In genomic region chr12:23493690-23494101, GRCh38 we compare ENCODE assay signal across 26 cellular contexts.
DNase-seq lines count a peak whose midpoint lies in the region; ATAC-seq and TF ChIP-seq lines count a peak whose summit lies in the region.
"Had no signal": no experiment of that assay in that cellular context is flagged by ENCODE, and none has a peak within 500 bp of the region (broad histone marks: within the 10 kb centered on the region; RNA-seq: fewer than 3 reads in every experiment).

No MANE protein-coding gene starts in this region.

- no peaks in the 10 kb centered on the region for H3K27me3 ChIP-seq in liver (ENCODE audit: control insufficient read depth in 4 of 4, insufficient read depth in 4 of 4, low read length in 3 of 4)
- H3K27me3 ChIP-seq: SJCRH30 had no signal

- no peak overlapping the region for H3K27ac ChIP-seq in liver (ENCODE audit: low read depth in 1 of 2, low read length in 2 of 2)
- H3K27ac ChIP-seq: GM23248, SJCRH30 had no signal

- no peaks in the 10 kb centered on the region for H3K36me3 ChIP-seq in liver (ENCODE audit: control insufficient read depth in 4 of 4, insufficient read depth in 3 of 4, low read depth in 1 of 4, low read length in 3 of 4)
- H3K36me3 ChIP-seq: SJCRH30 had no signal

- H3K4me3 ChIP-seq in liver (ENCODE audit: low read depth in 1 of 3, low read length in 3 of 3) (no peak overlapping the region), retinal pigment epithelial cell (ENCODE audit: low read length) (no peak overlapping the region)
- H3K4me3 ChIP-seq: GM23248, SJCRH30 had no signal

- DNase-seq in DMS53 (lab: John Stamatoyannopoulos, UW), result peak; percentile 64
- no peak for DNase-seq in DMS53 treated with DMSO at 0.1 percent for 48 hours (lab: John Stamatoyannopoulos, UW; ENCODE audit: unreplicated experiment)
- DNase-seq in RKO (ENCODE audit: low spot score), result peak; percentile 0
- DNase-seq in retinal pigment epithelial cell (ENCODE audit: low read depth), result peak; percentile 7
- DNase-seq: 8988T; AML-193; C1 segment of cervical spinal cord; CD8-positive, alpha-beta T cell; DMS79 treated with DMSO at 0.1 percent for 48 hours; GM23248; H9; HFFc6; MM.1S; NCI-H1048; NCI-H1417 treated with DMSO at 0.1 percent for 48 hours; NCI-H187; NCI-H226; NCI-H510A treated with DMSO at 0.1 percent for 48 hours; NCI-H82; SJCRH30; T-helper 1 cell had no signal

- TF ChIP-seq CTCF in liver (IDR thresholded peaks at IDR 0.05; ENCODE audit: low read depth, low read length, missing input control) (no peak), retinal pigment epithelial cell (conservative IDR thresholded peaks at IDR 0.05; ENCODE audit: low read depth, low read length) (no peak)

- H3K4me1 ChIP-seq in liver (ENCODE audit: control insufficient read depth in 4 of 4, insufficient read depth in 4 of 4, low read length in 3 of 4), result peaks cover 0 to 8% (median 0%) of the 10 kb centered on the region in 4 donors
- H3K4me1 ChIP-seq: SJCRH30 had no signal

- WGBS in liver, result 80% methylated on average over 1 of the region's 1 CpG

- ATAC-seq in GM18505 (IDR thresholded peaks at IDR 0.05; ENCODE audit: unreplicated experiment) (no peak), HG02763 (IDR thresholded peaks at IDR 0.05; ENCODE audit: unreplicated experiment) (no peak), HG03571 (IDR thresholded peaks at IDR 0.05; ENCODE audit: unreplicated experiment) (no peak)
- ATAC-seq: CD8-positive, alpha-beta T cell; Panc1 had no signal

- no peak overlapping the region for H3K9ac ChIP-seq in liver (ENCODE audit: low read depth in 1 of 2, low read length in 2 of 2)
- H3K9ac ChIP-seq: GM23248 had no signal

- H3K9me3 ChIP-seq in liver (ENCODE audit: control insufficient read depth in 4 of 4, low read length in 3 of 4), result peaks cover 0 to 2% (median 0%) of the 10 kb centered on the region in 4 donors
- H3K9me3 ChIP-seq: SJCRH30 had no signal

- no peak for TF ChIP-seq POLR2A in GM18505 (IDR thresholded peaks at IDR 0.05; ENCODE audit: borderline replicate concordance, extremely low read depth, insufficient read depth, insufficient read length)

- peak; percentile 15 to 19 for TF ChIP-seq RAD21 in liver (IDR thresholded peaks at IDR 0.05)

TF ChIP-seq in liver, 16 proteins besides CTCF, POLR2A, EP300 and RAD21:
- peak; percentile 88 to 89 for TF ChIP-seq HNF4A (conservative IDR thresholded peaks at IDR 0.05)
- peak; percentile 63 for TF ChIP-seq FOXA1 (IDR thresholded peaks at IDR 0.05)
- peak; percentile 89 for TF ChIP-seq FOXA2 (IDR thresholded peaks at IDR 0.05)
- TF ChIP-seq, protein P1, sequence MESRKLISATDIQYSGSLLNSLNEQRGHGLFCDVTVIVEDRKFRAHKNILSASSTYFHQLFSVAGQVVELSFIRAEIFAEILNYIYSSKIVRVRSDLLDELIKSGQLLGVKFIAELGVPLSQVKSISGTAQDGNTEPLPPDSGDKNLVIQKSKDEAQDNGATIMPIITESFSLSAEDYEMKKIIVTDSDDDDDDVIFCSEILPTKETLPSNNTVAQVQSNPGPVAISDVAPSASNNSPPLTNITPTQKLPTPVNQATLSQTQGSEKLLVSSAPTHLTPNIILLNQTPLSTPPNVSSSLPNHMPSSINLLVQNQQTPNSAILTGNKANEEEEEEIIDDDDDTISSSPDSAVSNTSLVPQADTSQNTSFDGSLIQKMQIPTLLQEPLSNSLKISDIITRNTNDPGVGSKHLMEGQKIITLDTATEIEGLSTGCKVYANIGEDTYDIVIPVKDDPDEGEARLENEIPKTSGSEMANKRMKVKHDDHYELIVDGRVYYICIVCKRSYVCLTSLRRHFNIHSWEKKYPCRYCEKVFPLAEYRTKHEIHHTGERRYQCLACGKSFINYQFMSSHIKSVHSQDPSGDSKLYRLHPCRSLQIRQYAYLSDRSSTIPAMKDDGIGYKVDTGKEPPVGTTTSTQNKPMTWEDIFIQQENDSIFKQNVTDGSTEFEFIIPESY (IDR thresholded peaks at IDR 0.05), result no peak
- peak; percentile 61 for TF ChIP-seq SP1 (IDR thresholded peaks at IDR 0.05)
- TF ChIP-seq, protein P2, sequence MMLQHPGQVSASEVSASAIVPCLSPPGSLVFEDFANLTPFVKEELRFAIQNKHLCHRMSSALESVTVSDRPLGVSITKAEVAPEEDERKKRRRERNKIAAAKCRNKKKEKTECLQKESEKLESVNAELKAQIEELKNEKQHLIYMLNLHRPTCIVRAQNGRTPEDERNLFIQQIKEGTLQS (IDR thresholded peaks at IDR 0.05), result peak; percentile 72
- TF ChIP-seq JUND (IDR thresholded peaks at IDR 0.05), result peak; percentile 93 to 94
- TF ChIP-seq HNF4G (IDR thresholded peaks at IDR 0.05), result peak; percentile 53
- TF ChIP-seq TAF1 (conservative IDR thresholded peaks at IDR 0.05), result no peak
- peak in 1 of 2 donors; percentile 51 for TF ChIP-seq EGR1 (IDR thresholded peaks at IDR 0.05; ENCODE audit: low read depth in 2 of 2)
- peak; percentile 80 for TF ChIP-seq RXRA (IDR thresholded peaks at IDR 0.05)
TF ChIP-seq in liver: peak in this region for 9.
